ENCODE assay signal across 21 cellular contexts in the genomic region with DNA sequence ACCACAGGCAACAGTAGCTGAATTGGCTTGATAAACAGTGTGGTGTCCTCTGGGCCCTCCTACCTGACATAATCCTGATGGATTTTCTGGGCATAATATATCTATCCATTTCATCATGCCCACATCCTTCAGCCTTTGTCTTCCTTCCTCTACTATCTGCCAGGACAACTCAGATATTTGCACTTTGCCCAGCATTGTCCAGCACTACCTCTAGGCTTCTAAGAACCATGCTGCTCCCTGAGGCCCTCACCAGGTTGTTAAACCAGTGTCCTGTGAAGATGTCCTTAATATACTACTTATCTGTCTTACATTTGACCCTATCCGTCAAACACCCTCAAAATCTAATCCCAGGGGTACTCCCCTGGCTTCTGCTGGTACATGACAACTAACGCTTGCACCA. TPM values are rescaled to one million over a fixed set of nuclear protein-coding genes. Genes with fewer than 3 reads are reported as not detected.
A peak's percentile ranks its signal among the peaks of the same experiment; 100 is the strongest.
DNase-seq lines count a peak whose midpoint lies in the region; ATAC-seq, FAIRE-seq and TF ChIP-seq lines count a peak whose summit lies in the region.
"Had no signal": no experiment of that assay in that cellular context is flagged by ENCODE, and none has a peak within 500 bp of the region (broad histone marks: within the 10 kb centered on the region; RNA-seq: fewer than 3 reads in every experiment).

No MANE protein-coding gene starts in this region.

- no peak overlapping the region for H4K5ac ChIP-seq in H1 (ENCODE audit: insufficient read length, low read depth, low read length)

- no peak overlapping the region for H3K27ac ChIP-seq in H1 (ENCODE audit: low read depth, low read length)
- H3K27ac ChIP-seq: A549, C4-2B had no signal

- DNase-seq in LoVo (ENCODE audit: low spot score) (peak; percentile 23), H1 (ENCODE audit: low read depth in 1 of 2, low spot score in 2 of 2) (no peak), mucosa of descending colon (peak in 1 of 3 donors; percentile 23), type B pancreatic cell (ENCODE audit: extremely low spot score, unreplicated experiment) (no peak), natural killer cell (no peak)
- no peak for DNase-seq in activated naive CD4-positive, alpha-beta T cell (lab: John Stamatoyannopoulos, UW)
- DNase-seq: BE2C; CD4-positive, alpha-beta memory T cell; COR-L47; DMS153; DMS79 treated with DMSO at 0.1 percent for 48 hours; EL; HCEC 1CT; HFFc6 had no signal

- no peak for TF ChIP-seq EP300 in H1 (IDR thresholded peaks at IDR 0.05; ENCODE audit: borderline replicate concordance in 1 of 2, low read depth in 2 of 2, low read length in 2 of 2)

- H3K4me1 Mint-ChIP-seq in type B pancreatic cell (ENCODE audit: unreplicated experiment) = peaks cover 7% of the 10 kb centered on the region
- H3K4me1 Mint-ChIP-seq in natural killer cell = no peaks in the 10 kb centered on the region
- H3K4me1 Mint-ChIP-seq: CD4-positive, alpha-beta memory T cell; IgD-negative memory B cell had no signal

- CTCF ChIA-PET in H1 (lab: Charles Lee; ENCODE audit: partially characterized antibody) = interaction anchor here (1.0 to 3.2 kb wide), 4 partner anchors 11 to 41 kb away, joined by 3 to 9 read pairs (median 6); no protein-coding TSS in a partner anchor

- H3K4me3 ChIP-seq in H1 (ENCODE audit: extremely low read depth in 1 of 4, insufficient read depth in 2 of 4, low read depth in 3 of 4, low read length in 4 of 4) (no peak overlapping the region), mucosa of descending colon (no peak overlapping the region)
- H3K4me3 ChIP-seq: A549 had no signal

- H3K23me2 ChIP-seq in H1 (ENCODE audit: low read depth, low read length) = no peaks in the 10 kb centered on the region

- intact Hi-C loops in mucosa of descending colon (cut with DNase I, micrococcal nuclease) = loop anchor here in 1 of 2 donors (5.0 kb wide), 1 partner anchor 525 kb away; no protein-coding TSS in a partner anchor
- intact Hi-C loops in natural killer cell (cut with micrococcal nuclease) = no loop called here

- H3K9me3 ChIP-seq in H1 (ENCODE audit: insufficient read depth in 2 of 2, low read depth in 1 of 2, low read length in 1 of 2) (no peaks in the 10 kb centered on the region), mucosa of descending colon (no peaks in the 10 kb centered on the region)
- H3K9me3 ChIP-seq: A549, BE2C had no signal

- H3K4me2 ChIP-seq in H1 (ENCODE audit: insufficient read depth in 1 of 2, low read depth in 2 of 2, low read length in 2 of 2) = no peak overlapping the region
- H3K4me2 ChIP-seq: A549 had no signal

- H3K56ac ChIP-seq in H1 (replicated peaks; ENCODE audit: insufficient read length, low read depth, low read length) = no peak overlapping the region

- POLR2A ChIA-PET in H1 (lab: Charles Lee; ENCODE audit: partially characterized antibody) = interaction anchor here (1.3 kb wide), 1 partner anchor 26 kb away, joined by 3 read pairs; no protein-coding TSS in a partner anchor

- H3K36me3 ChIP-seq in H1 (ENCODE audit: control insufficient read depth in 2 of 4, insufficient read depth in 4 of 4, low read length in 3 of 4) = no peaks in the 10 kb centered on the region
- no peaks in the 10 kb centered on the region for H3K36me3 ChIP-seq in mucosa of descending colon (ENCODE audit: low read depth)
- H3K36me3 ChIP-seq: BE2C had no signal

- H3K9me3 Mint-ChIP-seq in type B pancreatic cell = no peaks in the 10 kb centered on the region
- H3K9me3 Mint-ChIP-seq in natural killer cell = no peaks in the 10 kb centered on the region
- H3K9me3 Mint-ChIP-seq: CD4-positive, alpha-beta memory T cell; HFFc6 had no signal

- H3K79me1 ChIP-seq in H1 (ENCODE audit: low read depth, low read length) = no peaks in the 10 kb centered on the region

- H2AFZ ChIP-seq in H1 (ENCODE audit: low read length) = no peak overlapping the region

- ATAC-seq in mucosa of descending colon (peak; percentile 58), natural killer cell (no peak), HG03457 (IDR thresholded peaks at IDR 0.05; ENCODE audit: unreplicated experiment) (no peak)
- ATAC-seq: A549 had no signal

- no peak overlapping the region; the same call in 1 of the 2 replicates for H2BK12ac ChIP-seq in H1 (ENCODE audit: low read depth, low read length)

- TF ChIP-seq POLR2A in H1 (IDR thresholded peaks at IDR 0.05; ENCODE audit: control extremely low read depth in 1 of 2, low read depth in 2 of 2, low read length in 2 of 2) = no peak

- peak overlapping the region; percentile 27; the same call in 1 of the 2 replicates for H2BK5ac ChIP-seq in H1 (ENCODE audit: low read depth, low read length)

- H3K4me1 ChIP-seq in H1 (replicated peaks in 1 of 4; ENCODE audit: control insufficient read depth in 3 of 4, insufficient read depth in 4 of 4, low read length in 3 of 4) (peaks cover 0 to 9% (median under 1%) of the 10 kb centered on the region in 4 experiments; a peak in 4 of 7 replicates), mucosa of descending colon (ENCODE audit: low read depth) (peaks cover 20% of the 10 kb centered on the region)
- H3K4me1 ChIP-seq: BE2C had no signal

- no peak overlapping the region for H2BK120ac ChIP-seq in H1 (replicated peaks; ENCODE audit: low read depth, low read length)

- H3K36me3 Mint-ChIP-seq in type B pancreatic cell = no peaks in the 10 kb centered on the region
- no peaks in the 10 kb centered on the region for H3K36me3 Mint-ChIP-seq in natural killer cell
- H3K36me3 Mint-ChIP-seq: CD4-positive, alpha-beta memory T cell; IgD-negative memory B cell had no signal

- no peaks in the 10 kb centered on the region for H3K27me3 ChIP-seq in H1 (replicated peaks in 1 of 4; ENCODE audit: control insufficient read depth in 3 of 4, extremely low read depth in 1 of 4, insufficient read depth in 3 of 4, low read length in 3 of 4)
- H3K27me3 ChIP-seq: BE2C had no signal

- peak overlapping the region; percentile 27 for H4K91ac ChIP-seq in H1 (replicated peaks; ENCODE audit: insufficient read length, low read length)

- H4K8ac ChIP-seq in H1 (ENCODE audit: extremely low read depth, insufficient read depth, low read length) = no peak overlapping the region

- H3K18ac ChIP-seq in H1 (ENCODE audit: extremely low read depth, low read length) = peak overlapping the region; percentile 28; the same call in 1 of the 2 replicates

- no peak overlapping the region for H2AK5ac ChIP-seq in H1 (ENCODE audit: low read depth, low read length)

- no peaks in the 10 kb centered on the region for H3K79me2 ChIP-seq in H1 (ENCODE audit: control insufficient read depth in 1 of 2, insufficient read depth in 2 of 2, low read length in 2 of 2)

- 84% methylated on average over 2 of the region's 2 CpGs; no CpG with 5 or more reads in 1 of the 2 experiments for whole genome bisulfite sequencing in H1 (ENCODE audit: extremely low coverage in 1 of 2, insufficient coverage in 1 of 2, insufficient read length in 1 of 2, insufficient replicate concordance in 2 of 2, low coverage in 1 of 2, low lambda C conversion rate in 2 of 2, missing lambda C conversion rate in 1 of 2), 2 experiments

- peak overlapping the region; percentile 30 for H3K27ac Mint-ChIP-seq in type B pancreatic cell
- H3K27ac Mint-ChIP-seq in natural killer cell = no peak overlapping the region
- H3K27ac Mint-ChIP-seq: CD4-positive, alpha-beta memory T cell; HFFc6; IgD-negative memory B cell had no signal

- no peaks in the 10 kb centered on the region for H4K20me1 ChIP-seq in H1 (replicated peaks in 1 of 2; ENCODE audit: control insufficient read depth in 1 of 2, insufficient read depth in 2 of 2, low read length in 2 of 2)

- 0 out of 2 replicates have a peak overlapping the region, but pooled peaks have one; percentile 77 for H2BK20ac ChIP-seq in H1 (ENCODE audit: low read length)

- no peak overlapping the region for H3K9ac ChIP-seq in H1 (replicated peaks in 1 of 4; ENCODE audit: extremely low read depth in 1 of 4, low read depth in 3 of 4, low read length in 3 of 4)

- H3K4me3 Mint-ChIP-seq in type B pancreatic cell (no peak overlapping the region), natural killer cell (no peak overlapping the region)
- H3K4me3 Mint-ChIP-seq: CD4-positive, alpha-beta memory T cell; HFFc6; IgD-negative memory B cell had no signal

- no peak for TF ChIP-seq RAD21 in H1 (IDR thresholded peaks at IDR 0.05 in 1 of 2, conservative IDR thresholded peaks at IDR 0.05 in 1 of 2; ENCODE audit: low read depth in 2 of 2, low read length in 2 of 2)

- no peak overlapping the region for H3K4ac ChIP-seq in H1 (replicated peaks; ENCODE audit: insufficient read length, low read depth, low read length)

- FAIRE-seq in H1 (lab: Jason Lieb, UNC) = no peak
- FAIRE-seq: A549, D721Med, G401.6, GM12892 had no signal

- H3K27me3 Mint-ChIP-seq in type B pancreatic cell (peaks cover 7% of the 10 kb centered on the region), natural killer cell (ENCODE audit: low read depth in 2 of 2) (peaks cover 26 to 41% of the 10 kb centered on the region in 2 donors)

- H3K23ac ChIP-seq in H1 (ENCODE audit: insufficient read length) = no peak overlapping the region

- H3K14ac ChIP-seq in H1 (ENCODE audit: insufficient read length) = no peak overlapping the region

- TF ChIP-seq CTCF in H1 (IDR thresholded peaks at IDR 0.05; ENCODE audit: control extremely low read depth in 1 of 3, insufficient read depth in 1 of 3, low read depth in 1 of 3, low read length in 3 of 3) = no peak
- no peak for TF ChIP-seq CTCF in mucosa of descending colon (IDR thresholded peaks at IDR 0.05)
- no peak for TF ChIP-seq CTCF in type B pancreatic cell (conservative IDR thresholded peaks at IDR 0.05)
- TF ChIP-seq CTCF in natural killer cell (IDR thresholded peaks at IDR 0.05) = no peak

- H2BK15ac ChIP-seq in H1 (ENCODE audit: low read length) = peak overlapping the region; percentile 37; the same call in 1 of the 2 replicates

TF ChIP-seq in H1, 55 proteins besides CTCF, POLR2A, EP300 and RAD21:
- TF ChIP-seq TEAD4 (IDR thresholded peaks at IDR 0.05; ENCODE audit: low read depth, low read length) = no peak
- TF ChIP-seq MAFK (IDR thresholded peaks at IDR 0.05; ENCODE audit: low read depth, low read length) = no peak
- no peak for TF ChIP-seq HDAC6 (IDR thresholded peaks at IDR 0.05; ENCODE audit: low read depth, low read length)
- no peak for TF ChIP-seq KDM1A (IDR thresholded peaks at IDR 0.05; ENCODE audit: borderline replicate concordance, low read length)

RNA-seq across cellular contexts. Expression of a gene that starts 58.2 kb away (rescaled TPM):
- 5.6 and 5.7 TPM in 2 replicates for total RNA-seq in H1 (2021; fragmentation: NEBNext Ultra II Directional; extraction: Animal tissue kit (Norgen Biotek cat#: 25700))
- polyA plus RNA-seq in H1 (2011; rRNA removed) = 2.1 and 2.7 TPM in 2 replicates
- polyA plus RNA-seq in H1 (2011; cell fraction: cytosol; rRNA removed) = 3.0 TPM
- 3.8 TPM for polyA plus RNA-seq in H1 (2011; cell fraction: nucleus; rRNA removed)
- polyA plus RNA-seq in H1 (2012, experiment 1 of 2) = 2.1 to 2.6 TPM (median 2.2 TPM) in 4 replicates
- polyA plus RNA-seq in H1 (2012, experiment 2 of 2) = 0.34 TPM
- polyA plus RNA-seq in H1 (2013, experiment 1 of 2) = 4.8 TPM
- 4.9 TPM for polyA plus RNA-seq in H1 (2013, experiment 2 of 2)
- 4.6 and 6.1 TPM in 2 replicates for polyA minus RNA-seq in H1 (2011; rRNA and poly(A)+ RNA removed)
- 4.1 TPM for polyA minus RNA-seq in H1 (2011; cell fraction: cytosol; rRNA and poly(A)+ RNA removed)
- polyA minus RNA-seq in H1 (2011; cell fraction: nucleus; rRNA and poly(A)+ RNA removed) = 11.6 TPM
- total RNA-seq in mucosa of descending colon = 10 to 100 TPM; 10.4 to 23.5 (median 14.8) TPM
- 21.8 and 26.9 TPM in 2 replicates for total RNA-seq in type B pancreatic cell (ENCODE audit: low replicate concordance)
- total RNA-seq in natural killer cell = 1 to 10 TPM; 1.7 to 5.6 (median 2.8) TPM
